In the genomic region with DNA sequence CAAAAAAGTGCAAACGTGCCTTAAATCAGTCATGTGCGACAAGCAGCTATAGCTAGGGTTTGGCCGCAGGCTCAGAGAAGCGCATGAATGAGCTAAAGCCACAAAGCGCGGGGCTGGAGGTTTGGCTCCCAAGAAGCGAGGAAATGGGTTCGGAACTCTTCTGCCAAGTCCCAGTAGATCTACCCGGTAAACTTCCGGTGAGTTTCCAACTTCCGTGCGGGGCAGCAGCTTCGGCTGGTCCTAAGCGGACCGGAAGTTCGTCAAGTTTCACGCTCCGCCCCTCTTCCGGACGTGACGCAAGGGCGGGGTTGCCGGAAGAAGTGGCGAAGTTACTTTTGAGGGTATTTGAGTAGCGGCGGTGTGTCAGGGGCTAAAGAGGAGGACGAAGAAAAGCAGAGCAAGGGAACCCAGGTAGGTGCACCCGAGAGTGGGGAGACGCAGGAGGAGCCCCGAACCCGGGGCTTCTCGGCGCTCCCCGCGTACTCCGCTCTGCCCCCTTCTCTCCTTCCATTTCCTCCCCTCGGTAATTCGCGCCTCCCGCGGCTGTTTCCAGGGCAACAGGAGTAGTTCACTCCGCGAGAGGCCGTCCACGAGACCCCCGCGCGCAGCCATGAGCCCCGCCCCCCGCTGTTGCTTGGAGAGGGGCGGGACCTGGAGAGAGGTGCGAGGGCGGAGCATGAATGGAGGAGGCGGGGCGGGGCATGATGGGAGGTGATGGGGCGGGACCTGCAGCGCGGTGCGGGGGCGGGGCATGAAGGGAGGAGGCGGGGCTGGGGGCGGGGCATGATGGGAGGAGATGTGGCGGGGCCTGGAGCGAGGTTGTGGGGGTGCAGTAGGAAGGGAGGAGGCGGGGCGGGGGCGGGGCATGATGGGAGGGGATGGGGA, we compare ENCODE assay signal across 8 cellular contexts. TPM values are rescaled to one million over a fixed set of nuclear protein-coding genes. Genes with fewer than 3 reads are reported as not detected.
DNase-seq lines count a peak whose midpoint lies in the region; ATAC-seq and TF ChIP-seq lines count a peak whose summit lies in the region.

Gene NR1H2 (plus strand): TSS at position 292 of the 885 bp plus-strand sequence. CDS start 1,149 bp downstream, outside the sequence.

- H3K4me1 Mint-ChIP-seq in activated CD4-positive, alpha-beta T cell treated with anti-CD3 and anti-CD28 coated beads for 36 hours, result peaks cover 21% of the 10 kb centered on the region

- peak within 1 kb of the TSS; percentile 97 for H3K4me3 ChIP-seq in AG10803 (ENCODE audit: low read length)
- H3K4me3 ChIP-seq in choroid plexus epithelial cell (ENCODE audit: low read depth, low read length), result peak within 1 kb of the TSS; percentile 95

- DNase-seq in AG10803 (ENCODE audit: low read depth) (peak; percentile 99), NCI-H524 (lab: John Stamatoyannopoulos, UW) (peak; percentile 95 to 98), choroid plexus epithelial cell (ENCODE audit: low read depth) (peak; percentile 99), kidney glomerular epithelial cell (lab: John Stamatoyannopoulos, UW) (peak; percentile 86)
- peak; percentile 97 for DNase-seq in activated CD4-positive, alpha-beta T cell treated with anti-CD3 and anti-CD28 coated beads for 36 hours
- DNase-seq in stimulated activated CD4-positive, alpha-beta T cell treated with anti-CD3 and anti-CD28 coated beads, Interleukin-1b, Interleukin-23, amount 100 ng/mL, for 1 hour (ENCODE audit: low read depth in 2 of 2), result peak; percentile 85 to 93

- no peaks in the 10 kb centered on the region for H3K9me3 Mint-ChIP-seq in activated CD4-positive, alpha-beta T cell treated with anti-CD3 and anti-CD28 coated beads for 36 hours (ENCODE audit: low read depth)

- peak; percentile 75 for ATAC-seq in HG03439 (IDR thresholded peaks at IDR 0.05; ENCODE audit: unreplicated experiment)
- ATAC-seq in activated CD4-positive, alpha-beta T cell treated with anti-CD3 and anti-CD28 coated beads for 36 hours, result peak; percentile 89

- peak within 1 kb of the TSS; percentile 97 for H3K27ac Mint-ChIP-seq in activated CD4-positive, alpha-beta T cell treated with anti-CD3 and anti-CD28 coated beads for 36 hours

- CTCF ChIA-PET in activated CD4-positive, alpha-beta T cell treated with anti-CD3 and anti-CD28 coated beads for 36 hours (lab: Charles Lee), result interaction anchor here (0.5 to 2.8 kb wide), 5 partner anchors 12 to 51 kb away, joined by 3 to 11 read pairs (median 5); partner anchors contain the start of gene NAPSA

- POLR2A ChIA-PET in activated CD4-positive, alpha-beta T cell treated with anti-CD3 and anti-CD28 coated beads for 36 hours (lab: Charles Lee), result interaction anchor here (0.6 to 1.1 kb wide), 5 partner anchors 8 to 135 kb away, joined by 3 to 6 read pairs (median 5); no protein-coding TSS in a partner anchor

- intact Hi-C loops in activated CD4-positive, alpha-beta T cell treated with anti-CD3 and anti-CD28 coated beads for 36 hours (cut with DNase I, micrococcal nuclease), result loop anchor here (1.0 to 2.0 kb wide), 14 partner anchors 8 to 734 kb away; partner anchors contain the start of genes JOSD2 (in 2 of the 2), POLD1 (in 2 of the 2), AKT1S1 (in 1 of the 2) and ATF5 (in 1 of the 2)

- no peak for TF ChIP-seq CTCF in AG10803 (conservative IDR thresholded peaks at IDR 0.05; ENCODE audit: low read length)
- no peak for TF ChIP-seq CTCF in choroid plexus epithelial cell (conservative IDR thresholded peaks at IDR 0.05; ENCODE audit: low read depth, low read length)

- peaks cover 34% of the 10 kb centered on the region for H3K36me3 Mint-ChIP-seq in activated CD4-positive, alpha-beta T cell treated with anti-CD3 and anti-CD28 coated beads for 36 hours (ENCODE audit: low read depth)

- no peaks in the 10 kb centered on the region for H3K27me3 Mint-ChIP-seq in activated CD4-positive, alpha-beta T cell treated with anti-CD3 and anti-CD28 coated beads for 36 hours

- TF ChIP-seq POLR2A in GM19099 (IDR thresholded peaks at IDR 0.05; ENCODE audit: extremely low read depth, insufficient read length, low read depth), result peak; percentile 75

- H3K4me3 Mint-ChIP-seq in activated CD4-positive, alpha-beta T cell treated with anti-CD3 and anti-CD28 coated beads for 36 hours, result peak within 1 kb of the TSS; percentile 89

RNA-seq across cellular contexts. Expression of gene NR1H2, which starts in this region (rescaled TPM):
- total RNA-seq in activated CD4-positive, alpha-beta T cell treated with anti-CD3 and anti-CD28 coated beads for 36 hours, result 10 to 100 TPM; 50.3 to 53.6 TPM

Comparison
In these comparisons a context has a peak if more than half of its experiments do, and no peak if none do; other contexts are left out.
1. Peak in every context shown above with its lines: DNase-seq, ATAC-seq and H3K4me3 ChIP-seq.